In genomic region chr3:189101594-189101993, GRCh38 we compare ENCODE assay signal across 23 cellular contexts.
"Had no signal": no experiment of that assay in that cellular context is flagged by ENCODE, and none has a peak within 500 bp of the region (broad histone marks: within the 10 kb centered on the region; RNA-seq: fewer than 3 reads in every experiment).

No MANE protein-coding gene starts in this region.

- H3K4me2 ChIP-seq: KMS-11 had no signal

- H3K4me3 Mint-ChIP-seq: IgD-negative memory B cell had no signal

- H3K4me1 ChIP-seq: SJSA1 had no signal

- H3K9ac ChIP-seq: KMS-11 had no signal

- H3K27ac Mint-ChIP-seq: IgD-negative memory B cell had no signal

- H3K27ac ChIP-seq: HL-60, KMS-11, SJSA1, SK-N-MC had no signal

- H3K9me3 ChIP-seq: SJSA1 had no signal

- H3K36me3 ChIP-seq: SJSA1 had no signal

- ATAC-seq: K562 had no signal

- H3K4me3 ChIP-seq: K562, SJSA1, SK-N-MC had no signal

- H3K27me3 ChIP-seq: SJSA1 had no signal

- DNase-seq: Kasumi-1, MM.1S, NCI-H1092 treated with DMSO at 0.1 percent for 48 hours, NCI-H1436, NCI-H187, NCI-H2029, NCI-H2081 treated with DMSO at 0.1 percent for 48 hours, NCI-H2171, NCI-H226, NCI-H446, NCI-H510A, NCI-H524 treated with DMSO at 0.1 percent for 48 hours, NCI-H69, NCI-H774, Right ventricle myocardium superior, RPMI8226, SIG-M5 had no signal

- H3K36me3 Mint-ChIP-seq: IgD-negative memory B cell had no signal
